ENCODE assay signal across 1 cellular context in genomic region chr9:134064711-134065110, GRCh38.
TF ChIP-seq lines count a peak whose summit lies in the region.

No MANE protein-coding gene starts in this region.

TF ChIP-seq in HepG2, 621 proteins besides CTCF, POLR2A, EP300 and RAD21:
- TF ChIP-seq SCMH1 (CRISPR knock-in tag; IDR thresholded peaks at IDR 0.05; ENCODE audit: borderline replicate concordance) = no peak
- 0 out of 2 replicates have a peak, but pooled peaks have one; percentile 24 for TF ChIP-seq ARID4A (CRISPR knock-in tag; IDR thresholded peaks at IDR 0.05; ENCODE audit: borderline replicate concordance)
